Comparison of ENCODE assay signal across 1 cellular context in the genomic region with DNA sequence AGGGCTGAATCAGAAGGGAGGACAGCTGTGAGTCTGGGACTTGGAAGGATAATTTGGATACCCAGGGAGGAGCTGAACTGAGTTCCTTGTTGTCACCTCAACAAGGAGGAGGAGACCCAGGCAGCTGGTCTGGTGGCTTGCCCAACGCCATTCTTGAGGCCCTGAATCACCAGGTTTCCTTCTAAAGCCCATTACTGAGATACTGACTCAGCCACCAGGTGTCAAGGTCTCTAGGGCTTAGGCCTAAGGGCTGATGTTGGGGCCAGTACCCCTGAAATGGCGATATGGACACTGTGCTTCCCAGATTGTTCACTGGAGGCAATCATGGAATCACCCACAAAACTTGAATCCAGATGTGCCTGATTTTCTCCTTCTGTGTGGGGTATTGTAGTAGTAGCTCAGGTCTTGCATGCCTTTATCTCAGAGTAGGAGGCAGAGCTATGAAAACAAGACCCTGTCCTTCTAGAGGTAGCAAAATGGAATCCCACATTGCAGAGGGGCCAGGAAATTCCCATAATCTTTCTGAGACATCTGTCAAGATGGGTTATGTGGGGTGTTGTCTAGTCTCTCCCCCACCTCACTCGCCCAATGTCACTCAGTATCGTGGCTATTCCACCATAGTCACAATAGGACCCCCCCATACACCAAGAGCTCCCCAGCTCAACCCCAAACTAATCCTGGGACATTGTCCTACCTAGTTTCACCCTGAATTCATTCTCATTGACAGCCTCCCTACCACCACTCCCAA.
TF ChIP-seq lines count a peak whose summit lies in the region.

No MANE protein-coding gene starts in this region.

TF ChIP-seq in H1, 55 proteins besides CTCF, POLR2A, EP300 and RAD21:
- no peak for TF ChIP-seq CTBP2 (IDR thresholded peaks at IDR 0.05; ENCODE audit: borderline replicate concordance, insufficient read depth, insufficient read length, low read length)
- no peak for TF ChIP-seq TCF12 (IDR thresholded peaks at IDR 0.05; ENCODE audit: low read depth, low read length)
- no peak for TF ChIP-seq JUND (IDR thresholded peaks at IDR 0.05; ENCODE audit: low read length)
- no peak for TF ChIP-seq TAF1 (IDR thresholded peaks at IDR 0.05; ENCODE audit: low read depth, low read length)
- TF ChIP-seq SIN3A (conservative IDR thresholded peaks at IDR 0.05 in 1 of 2, IDR thresholded peaks at IDR 0.05 in 1 of 2; ENCODE audit: low read depth in 1 of 2, low read length in 2 of 2), result no peak
- TF ChIP-seq RFX5 (IDR thresholded peaks at IDR 0.05; ENCODE audit: borderline replicate concordance, low read depth, low read length), result no peak
- no peak for TF ChIP-seq CREB1 (IDR thresholded peaks at IDR 0.05)
- TF ChIP-seq RXRA (IDR thresholded peaks at IDR 0.05; ENCODE audit: insufficient read depth, low read depth, low read length), result no peak
- TF ChIP-seq, protein P1, sequence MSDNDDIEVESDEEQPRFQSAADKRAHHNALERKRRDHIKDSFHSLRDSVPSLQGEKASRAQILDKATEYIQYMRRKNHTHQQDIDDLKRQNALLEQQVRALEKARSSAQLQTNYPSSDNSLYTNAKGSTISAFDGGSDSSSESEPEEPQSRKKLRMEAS (IDR thresholded peaks at IDR 0.05), result no peak
- TF ChIP-seq KDM5A (IDR thresholded peaks at IDR 0.05; ENCODE audit: low read length), result no peak
- no peak for TF ChIP-seq NANOG (IDR thresholded peaks at IDR 0.05; ENCODE audit: insufficient read depth, low read depth, low read length, poor library complexity, severe bottlenecking)
- no peak for TF ChIP-seq GTF2F1 (IDR thresholded peaks at IDR 0.05; ENCODE audit: borderline replicate concordance, low read depth, low read length)
- no peak for TF ChIP-seq TAF7 (optimal IDR thresholded peaks at IDR 0.05; ENCODE audit: borderline replicate concordance, low read depth, low read length)
- no peak for TF ChIP-seq BRCA1 (IDR thresholded peaks at IDR 0.05; ENCODE audit: low read depth, low read length)
- TF ChIP-seq, protein P2, sequence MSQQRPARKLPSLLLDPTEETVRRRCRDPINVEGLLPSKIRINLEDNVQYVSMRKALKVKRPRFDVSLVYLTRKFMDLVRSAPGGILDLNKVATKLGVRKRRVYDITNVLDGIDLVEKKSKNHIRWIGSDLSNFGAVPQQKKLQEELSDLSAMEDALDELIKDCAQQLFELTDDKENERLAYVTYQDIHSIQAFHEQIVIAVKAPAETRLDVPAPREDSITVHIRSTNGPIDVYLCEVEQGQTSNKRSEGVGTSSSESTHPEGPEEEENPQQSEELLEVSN (IDR thresholded peaks at IDR 0.05), result no peak
- TF ChIP-seq USF2 (IDR thresholded peaks at IDR 0.05; ENCODE audit: low read length), result no peak
- TF ChIP-seq MAFK (IDR thresholded peaks at IDR 0.05; ENCODE audit: low read depth, low read length), result no peak
- no peak for TF ChIP-seq BCL11A (IDR thresholded peaks at IDR 0.05; ENCODE audit: low read depth in 2 of 2, low read length in 2 of 2)
- TF ChIP-seq FOSL1 (IDR thresholded peaks at IDR 0.05; ENCODE audit: insufficient read depth, low read depth, low read length), result no peak
- TF ChIP-seq RBBP5 (IDR thresholded peaks at IDR 0.05; ENCODE audit: borderline replicate concordance, low read depth, low read length), result no peak
